Comparison of ENCODE assay signal across 1 cellular context in genomic region chr17:50117202-50118040, GRCh38.
TF ChIP-seq lines count a peak whose summit lies in the region.

No MANE protein-coding gene starts in this region.

TF ChIP-seq in IMR-90, 13 proteins besides CTCF, POLR2A, EP300 and RAD21:
- TF ChIP-seq FOS (IDR thresholded peaks at IDR 0.05; ENCODE audit: low read depth, low read length) (no peak), SMC3 (IDR thresholded peaks at IDR 0.05; ENCODE audit: low read depth, low read length) (peak; percentile 33), MAZ (IDR thresholded peaks at IDR 0.05; ENCODE audit: borderline replicate concordance, low read depth, low read length) (0 out of 2 replicates have a peak, but pooled peaks have one; percentile 26), CEBPB (IDR thresholded peaks at IDR 0.05; ENCODE audit: low read depth, low read length) (no peak)
